ENCODE assay signal across 1 cellular context in the genomic region with DNA sequence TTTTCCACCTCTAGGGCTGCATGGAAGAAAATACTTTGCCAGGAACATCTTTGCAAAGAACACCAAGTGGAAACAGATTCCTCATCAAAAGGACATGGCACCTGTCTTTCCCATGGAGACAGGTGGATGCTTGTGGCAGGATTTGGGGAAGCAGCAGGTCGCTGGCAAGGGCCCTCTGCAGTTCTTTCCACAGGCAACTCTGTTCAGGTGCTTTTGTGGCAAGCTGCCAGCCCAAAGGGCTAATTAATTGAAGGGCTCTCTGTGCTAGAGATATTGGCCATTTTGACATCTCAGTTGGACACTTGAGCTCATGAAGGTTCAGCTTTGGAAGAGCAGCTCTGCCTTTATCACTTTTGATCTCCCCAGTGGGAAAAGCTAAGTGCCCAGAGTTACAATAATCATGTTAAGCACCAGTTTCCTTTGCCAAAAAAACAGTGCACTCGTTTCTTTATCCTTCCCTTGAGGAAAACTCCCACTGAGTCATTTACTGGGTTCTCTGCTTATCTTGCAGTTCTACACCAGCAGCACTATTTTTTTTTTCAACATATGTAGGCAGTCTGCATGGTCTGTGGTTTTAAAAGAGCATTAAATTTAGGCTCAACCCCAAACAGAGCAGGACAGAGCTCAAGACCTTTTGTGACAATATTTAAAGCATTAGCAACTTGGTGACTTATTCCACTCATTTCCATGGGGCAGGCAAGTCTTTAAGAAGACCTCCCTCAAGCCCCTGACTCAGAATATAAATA.
TF ChIP-seq lines count a peak whose summit lies in the region.

No MANE protein-coding gene starts in this region.

TF ChIP-seq in HEK293, 187 proteins besides CTCF, POLR2A, EP300 and RAD21 (continued from another document):
- TF ChIP-seq PRDM4 (tag by site-specific recombination; IDR thresholded peaks at IDR 0.05) (peak; percentile 91), HIC1 (tag by site-specific recombination; IDR thresholded peaks at IDR 0.05) (no peak), ZNF138 (tag by site-specific recombination; IDR thresholded peaks at IDR 0.05; ENCODE audit: borderline replicate concordance) (no peak), ZNF416 (tag by site-specific recombination; IDR thresholded peaks at IDR 0.05) (no peak), ZNF664 (tag by site-specific recombination; IDR thresholded peaks at IDR 0.05) (peak; percentile 30; the same call in 1 of the 2 replicates)
